30 cellular contexts compared by ENCODE assay signal in genomic region chr10:132608511-132609195, GRCh38.
DNase-seq lines count a peak whose midpoint lies in the region; ATAC-seq, FAIRE-seq and TF ChIP-seq lines count a peak whose summit lies in the region.
"Had no signal": no experiment of that assay in that cellular context is flagged by ENCODE, and none has a peak within 500 bp of the region (broad histone marks: within the 10 kb centered on the region; RNA-seq: fewer than 3 reads in every experiment).

No MANE protein-coding gene starts in this region.

- TF ChIP-seq POLR2A in GM12892 (IDR thresholded peaks at IDR 0.05; ENCODE audit: low read depth, low read length) (no peak), Peyer's patch (IDR thresholded peaks at IDR 0.05) (no peak), ovary (IDR thresholded peaks at IDR 0.05) (no peak)

- H2AK5ac ChIP-seq in trophoblast cell (ENCODE audit: low read length): no peak overlapping the region

- peaks cover 38% of the 10 kb centered on the region for H3K4me1 Mint-ChIP-seq in nephron progenitor cell

- no peak for ATAC-seq in HG03025 (IDR thresholded peaks at IDR 0.05; ENCODE audit: low FRiP score, unreplicated experiment)
- ATAC-seq: foreskin keratinocyte; naive thymus-derived CD8-positive, alpha-beta T cell had no signal

- no peak overlapping the region for H3K27ac Mint-ChIP-seq in nephron progenitor cell

- H3K36me3 ChIP-seq in Peyer's patch: no peaks in the 10 kb centered on the region
- no peaks in the 10 kb centered on the region for H3K36me3 ChIP-seq in ovary
- no peaks in the 10 kb centered on the region for H3K36me3 ChIP-seq in trophoblast cell (ENCODE audit: control insufficient read depth in 1 of 2, insufficient read depth in 2 of 2, low read length in 2 of 2)
- H3K36me3 ChIP-seq: stomach, thyroid gland had no signal

- H3K14ac ChIP-seq in trophoblast cell (ENCODE audit: low read length): no peak overlapping the region

- H4K91ac ChIP-seq in trophoblast cell (ENCODE audit: low read depth, low read length): no peak overlapping the region

- H3K27me3 Mint-ChIP-seq in nephron progenitor cell (ENCODE audit: low read depth, poor library complexity): no peaks in the 10 kb centered on the region
- H3K27me3 Mint-ChIP-seq: naive thymus-derived CD8-positive, alpha-beta T cell had no signal

- H2BK120ac ChIP-seq in trophoblast cell (ENCODE audit: insufficient read depth, low read length, poor library complexity): no peak overlapping the region

- TF ChIP-seq EP300 in ovary (IDR thresholded peaks at IDR 0.05): no peak

- no peak overlapping the region for H2BK5ac ChIP-seq in trophoblast cell (ENCODE audit: low read depth, low read length, poor library complexity)

- H3K27me3 ChIP-seq in Peyer's patch: no peaks in the 10 kb centered on the region
- no peaks in the 10 kb centered on the region for H3K27me3 ChIP-seq in ovary
- H3K27me3 ChIP-seq in trophoblast cell (ENCODE audit: insufficient read depth, low read length): no peaks in the 10 kb centered on the region
- H3K27me3 ChIP-seq: BLaER1 treated with 17β-estradiol and CSF1 and Interleukin-3, amounts not matched to agents 10 nM and 100 nM; esophagus squamous epithelium; foreskin keratinocyte; stomach; thyroid gland had no signal

- TF ChIP-seq CTCF in Peyer's patch (IDR thresholded peaks at IDR 0.05) (no peak), ovary (IDR thresholded peaks at IDR 0.05) (no peak), nephron progenitor cell (IDR thresholded peaks at IDR 0.05) (no peak)

- H3K4me3 ChIP-seq in Peyer's patch (no peak overlapping the region), ovary (no peak overlapping the region), trophoblast cell (ENCODE audit: low read depth, low read length) (no peak overlapping the region)
- H3K4me3 ChIP-seq: BLaER1 treated with 17β-estradiol and CSF1 and Interleukin-3, amounts not matched to agents 10 nM and 100 nM; esophagus squamous epithelium; lung; PC-9; stomach; thyroid gland had no signal

- H2AFZ ChIP-seq in trophoblast cell (ENCODE audit: insufficient read depth, low read length, poor library complexity): no peak overlapping the region
- H2AFZ ChIP-seq: PC-9 had no signal

- H3K36me3 Mint-ChIP-seq in nephron progenitor cell (ENCODE audit: low read depth): peaks cover 5% of the 10 kb centered on the region

- peaks cover 0 to 33% (median 0%) of the 10 kb centered on the region in 4 donors for H3K4me1 ChIP-seq in Peyer's patch
- H3K4me1 ChIP-seq in ovary (ENCODE audit: insufficient read depth): peaks cover 25% of the 10 kb centered on the region
- peaks cover 0 to 5% of the 10 kb centered on the region in 2 experiments for H3K4me1 ChIP-seq in trophoblast cell (ENCODE audit: control insufficient read depth in 1 of 2, insufficient read depth in 2 of 2, low read length in 2 of 2)
- H3K4me1 ChIP-seq: foreskin keratinocyte had no signal

- H3K79me1 ChIP-seq in trophoblast cell (ENCODE audit: low read length): no peaks in the 10 kb centered on the region

- no peak for FAIRE-seq in GM12892 (lab: Jason Lieb, UNC)
- FAIRE-seq: endometrium had no signal

- 92 to 95% (median 93%) methylated on average over 16 to 18 of the region's 18 CpGs for WGBS in ovary, 3 donors
- WGBS in trophoblast cell (ENCODE audit: extremely low coverage, insufficient coverage, insufficient read length): no CpG with 5 or more reads among the region's 18 CpGs

- H4K12ac ChIP-seq in trophoblast cell (ENCODE audit: low read depth, low read length): no peak overlapping the region

- H2BK12ac ChIP-seq in trophoblast cell (ENCODE audit: low read length): no peak overlapping the region

- no peak overlapping the region for H3K4me3 Mint-ChIP-seq in nephron progenitor cell

- DNase-seq in GM12892 (ENCODE audit: insufficient read length) (peak; percentile 11), Peyer's patch (peak in 2 of 3 donors; percentile 42 to 43), islet precursor cell (peak; percentile 47), ovary (peak in 3 of 5 donors; percentile 19 to 36 (median 32)), nephron progenitor cell (no peak), trophoblast cell (no peak)
- DNase-seq: activated CD4-positive, alpha-beta T cell treated with anti-CD3 and anti-CD28 coated beads for 48 hours; activated CD8-positive, alpha-beta memory T cell treated with anti-CD3 and anti-CD28 coated beads for 24 hours; activated naive CD4-positive, alpha-beta T cell; COR-L47; DMS53; esophagus squamous epithelium; foreskin keratinocyte; kidney glomerular epithelial cell; NCI-H146; NCI-H2107; NCI-H345; PC-9; retina; SHP77 treated with DMSO at 0.1 percent for 48 hours; stimulated activated CD4-positive, alpha-beta T cell treated with anti-CD3 and anti-CD28 coated beads, Interleukin-2, amount 100 ng/mL, for 24 hours; stomach; SW 1271; T-helper 9 cell had no signal

- no peak overlapping the region for H3K27ac ChIP-seq in Peyer's patch
- no peak overlapping the region for H3K27ac ChIP-seq in ovary
- H3K27ac ChIP-seq in trophoblast cell (ENCODE audit: low read depth, low read length): no peak overlapping the region
- H3K27ac ChIP-seq: BLaER1 treated with 17β-estradiol and CSF1 and Interleukin-3, amounts not matched to agents 10 nM and 100 nM; esophagus squamous epithelium; foreskin keratinocyte; PC-9; stomach; thyroid gland had no signal

- no peaks in the 10 kb centered on the region for H3K79me2 ChIP-seq in trophoblast cell (ENCODE audit: control insufficient read depth, insufficient read depth, low read length, poor library complexity)

- H4K8ac ChIP-seq in trophoblast cell (ENCODE audit: low read depth, low read length): no peak overlapping the region

- no peak overlapping the region for H3K23ac ChIP-seq in trophoblast cell (ENCODE audit: low read length)

- H3K9ac ChIP-seq in trophoblast cell (ENCODE audit: low read length): no peak overlapping the region
- H3K9ac ChIP-seq: BLaER1 treated with 17β-estradiol and CSF1 and Interleukin-3, amounts not matched to agents 10 nM and 100 nM had no signal

- H3K4me2 ChIP-seq in trophoblast cell (ENCODE audit: low read length): no peak overlapping the region
- H3K4me2 ChIP-seq: PC-9 had no signal

- no peaks in the 10 kb centered on the region for H3K9me3 ChIP-seq in Peyer's patch
- no peaks in the 10 kb centered on the region for H3K9me3 ChIP-seq in ovary
- peaks cover 2% of the 10 kb centered on the region for H3K9me3 ChIP-seq in trophoblast cell (ENCODE audit: insufficient read depth, low read depth, low read length)
- H3K9me3 ChIP-seq: esophagus squamous epithelium, stomach, thyroid gland had no signal

- no peak overlapping the region for H3K4ac ChIP-seq in trophoblast cell (ENCODE audit: low read depth, low read length)

- intact Hi-C loops in ovary (cut with DNase I): no loop called here

- H3K9me3 Mint-ChIP-seq in nephron progenitor cell: peaks cover 11% of the 10 kb centered on the region
- H3K9me3 Mint-ChIP-seq: naive thymus-derived CD8-positive, alpha-beta T cell had no signal

- H3K18ac ChIP-seq in trophoblast cell (ENCODE audit: low read length): no peak overlapping the region

Comparison
In these comparisons a context has a peak if more than half of its experiments do, and no peak if none do; other contexts are left out.
1. DNase-seq: peak in GM12892 (single experiment), Peyer's patch (2 of 3), islet precursor cell (single experiment) and ovary (3 of 5); none in nephron progenitor cell (single experiment) and trophoblast cell (0 of 2).